Comparison of ENCODE assay signal across 16 cellular contexts in genomic region chr3:27669505-27670085, GRCh38. TPM values are rescaled to one million over a fixed set of nuclear protein-coding genes. Genes with fewer than 3 reads are reported as not detected.
DNase-seq lines count a peak whose midpoint lies in the region; ATAC-seq and TF ChIP-seq lines count a peak whose summit lies in the region.
"Had no signal": no experiment of that assay in that cellular context is flagged by ENCODE, and none has a peak within 500 bp of the region (broad histone marks: within the 10 kb centered on the region; RNA-seq: fewer than 3 reads in every experiment).

No MANE protein-coding gene starts in this region.

- no peaks in the 10 kb centered on the region for H3K4me1 ChIP-seq in Peyer's patch

- peak; percentile 28 for DNase-seq in GM13976 (ENCODE audit: low spot score)
- peak; percentile 56 for DNase-seq in astrocyte of the spinal cord (ENCODE audit: low read depth, low spot score)
- no peak for DNase-seq in nucleus accumbens (lab: John Stamatoyannopoulos, UW)
- no peak for DNase-seq in Peyer's patch
- DNase-seq: activated T-cell treated with anti-CD3 and anti-CD28 coated beads, Interleukin-2, amount 50 U/mL, for 48 hours; HCEC 1CT; mesendoderm; NCI-H1436 treated with DMSO at 0.1 percent for 48 hours; T-helper 9 cell had no signal

- ATAC-seq in GM19397 (IDR thresholded peaks at IDR 0.05; ENCODE audit: unreplicated experiment), result peak; percentile 41
- ATAC-seq in HG03045 (IDR thresholded peaks at IDR 0.05; ENCODE audit: unreplicated experiment), result peak; percentile 44
- no peak for ATAC-seq in HG03354 (IDR thresholded peaks at IDR 0.05; ENCODE audit: poor library complexity, severe bottlenecking, unreplicated experiment)
- ATAC-seq in HG03439 (IDR thresholded peaks at IDR 0.05; ENCODE audit: unreplicated experiment), result no peak

- no peak overlapping the region for H3K27ac ChIP-seq in Peyer's patch
- H3K27ac ChIP-seq: C4-2B, epithelial cell of prostate, thoracic aorta had no signal

- in situ Hi-C loops in GM13976 (cut with MboI; ENCODE audit: low sequenced_read_pairs, unreplicated experiment), result loop anchor here (10.0 to 25.0 kb wide), 2 partner anchors 182 to 365 kb away; partner anchors contain the start of gene SLC4A7
- in situ Hi-C loops in astrocyte of the spinal cord (cut with HindIII; ENCODE audit: low sequenced_read_pairs), result no loop called here

- TF ChIP-seq CTCF in GM13976 (IDR thresholded peaks at IDR 0.05; ENCODE audit: borderline replicate concordance, control extremely low read depth, extremely low read depth, insufficient read depth, missing control alignments), result no peak
- TF ChIP-seq CTCF in astrocyte of the spinal cord (IDR thresholded peaks at IDR 0.05; ENCODE audit: low read depth, low read length), result no peak
- no peak for TF ChIP-seq CTCF in Peyer's patch (IDR thresholded peaks at IDR 0.05)

- no peaks in the 10 kb centered on the region for H3K27me3 ChIP-seq in Peyer's patch

- TF ChIP-seq POLR2A in Peyer's patch (IDR thresholded peaks at IDR 0.05), result no peak

- H3K9me3 ChIP-seq in Peyer's patch, result no peaks in the 10 kb centered on the region
- H3K9me3 ChIP-seq: thoracic aorta had no signal

- H3K36me3 ChIP-seq in Peyer's patch, result no peaks in the 10 kb centered on the region
- H3K36me3 ChIP-seq: thoracic aorta had no signal

- H3K4me3 ChIP-seq in astrocyte of the spinal cord (ENCODE audit: low read depth, low read length) (no peak overlapping the region), Peyer's patch (no peak overlapping the region)
- H3K4me3 ChIP-seq: thoracic aorta had no signal

RNA-seq across cellular contexts. Expression of gene EOMES, which starts 52.5 kb away (rescaled TPM):
- under 1 TPM in 1 of 4 donors, not detected in 3; 0.70 TPM for total RNA-seq in Peyer's patch

Comparison
In these comparisons a context has a peak if more than half of its experiments do, and no peak if none do; other contexts are left out.
1. DNase-seq: peak in GM13976 (single experiment) and astrocyte of the spinal cord (single experiment); none in nucleus accumbens (0 of 56) and Peyer's patch (0 of 3).
2. ATAC-seq: peak in GM19397 (single experiment) and HG03045 (single experiment); none in HG03354 (single experiment) and HG03439 (single experiment).